Comparison of ENCODE assay signal across 13 cellular contexts in genomic region chr1:244371294-244372141, GRCh38.
DNase-seq lines count a peak whose midpoint lies in the region; ATAC-seq and TF ChIP-seq lines count a peak whose summit lies in the region.
"Had no signal": no experiment of that assay in that cellular context is flagged by ENCODE, and none has a peak within 500 bp of the region (broad histone marks: within the 10 kb centered on the region; RNA-seq: fewer than 3 reads in every experiment).

No MANE protein-coding gene starts in this region.

- no peak overlapping the region for H3K4me3 Mint-ChIP-seq in activated naive CD4-positive, alpha-beta T cell treated with anti-CD3 and anti-CD28 coated beads for 36 hours
- H3K4me3 Mint-ChIP-seq: effector memory CD8-positive, alpha-beta T cell had no signal

- CTCF ChIA-PET in activated naive CD4-positive, alpha-beta T cell treated with anti-CD3 and anti-CD28 coated beads for 36 hours (lab: Charles Lee): no interaction called here

- no peaks in the 10 kb centered on the region for H3K36me3 ChIP-seq in breast epithelium

- H3K4me1 ChIP-seq in breast epithelium: no peaks in the 10 kb centered on the region

- H3K9me3 Mint-ChIP-seq in activated naive CD4-positive, alpha-beta T cell treated with anti-CD3 and anti-CD28 coated beads for 36 hours: no peaks in the 10 kb centered on the region
- H3K9me3 Mint-ChIP-seq: effector memory CD8-positive, alpha-beta T cell had no signal

- no peaks in the 10 kb centered on the region for H3K27me3 Mint-ChIP-seq in activated naive CD4-positive, alpha-beta T cell treated with anti-CD3 and anti-CD28 coated beads for 36 hours (ENCODE audit: low read depth)
- H3K27me3 Mint-ChIP-seq: effector memory CD8-positive, alpha-beta T cell had no signal

- no peaks in the 10 kb centered on the region for H3K36me3 Mint-ChIP-seq in activated naive CD4-positive, alpha-beta T cell treated with anti-CD3 and anti-CD28 coated beads for 36 hours (ENCODE audit: low read depth)

- TF ChIP-seq CTCF in breast epithelium (IDR thresholded peaks at IDR 0.05): no peak

- no peak for TF ChIP-seq POLR2A in breast epithelium (IDR thresholded peaks at IDR 0.05)

- intact Hi-C loops in breast epithelium (cut with DNase I; ENCODE audit: low total_unique reads): no loop called here
- intact Hi-C loops in activated naive CD4-positive, alpha-beta T cell treated with anti-CD3 and anti-CD28 coated beads for 36 hours (cut with micrococcal nuclease): no loop called here

- DNase-seq in COR-L47 (lab: John Stamatoyannopoulos, UW) (peak; percentile 27), NCI-H1436 (lab: John Stamatoyannopoulos, UW) (peak; percentile 23), breast epithelium (ENCODE audit: low spot score in 2 of 2) (no peak), NCI-H345 treated with DMSO at 0.1 percent for 48 hours (lab: John Stamatoyannopoulos, UW; ENCODE audit: unreplicated experiment) (no peak), globus pallidus (ENCODE audit: low spot score) (no peak)
- DNase-seq in activated CD4-positive, CD25-positive, alpha-beta regulatory T cell treated with anti-CD3 and anti-CD28 coated beads, Interleukin-2, amount 50 U/mL, for 72 hours: no peak
- DNase-seq in activated naive CD4-positive, alpha-beta T cell treated with anti-CD3 and anti-CD28 coated beads for 36 hours: no peak
- DNase-seq: effector memory CD8-positive, alpha-beta T cell; hypothalamus; mesenchymal stem cell; NCI-H1092; T1000 had no signal

- no peaks in the 10 kb centered on the region for H3K4me1 Mint-ChIP-seq in activated naive CD4-positive, alpha-beta T cell treated with anti-CD3 and anti-CD28 coated beads for 36 hours (ENCODE audit: low read depth)

- H3K4me3 ChIP-seq in breast epithelium: no peak overlapping the region

- H3K9me3 ChIP-seq in breast epithelium: no peaks in the 10 kb centered on the region

- ATAC-seq in GM19328 (IDR thresholded peaks at IDR 0.05; ENCODE audit: unreplicated experiment): peak; percentile 44
- ATAC-seq: effector memory CD8-positive, alpha-beta T cell had no signal

- no peak overlapping the region for H3K27ac Mint-ChIP-seq in activated naive CD4-positive, alpha-beta T cell treated with anti-CD3 and anti-CD28 coated beads for 36 hours

- peak overlapping the region; percentile 12 to 52 for H3K27ac ChIP-seq in breast epithelium

- H3K27me3 ChIP-seq in breast epithelium: no peaks in the 10 kb centered on the region

Comparison
In these comparisons a context has a peak if more than half of its experiments do, and no peak if none do; other contexts are left out.
1. DNase-seq: peak in COR-L47 (single experiment) and NCI-H1436 (single experiment); none in breast epithelium (0 of 2), activated CD4-positive, CD25-positive, alpha-beta regulatory T cell treated with anti-CD3 and anti-CD28 coated beads, Interleukin-2, amount 50 U/mL, for 72 hours (single experiment), NCI-H345 treated with DMSO at 0.1 percent for 48 hours (single experiment), globus pallidus (single experiment) and activated naive CD4-positive, alpha-beta T cell treated with anti-CD3 and anti-CD28 coated beads for 36 hours (single experiment).